ENCODE assay signal across 15 cellular contexts in genomic region chr3:113625724-113626348, GRCh38.
A peak's percentile ranks its signal among the peaks of the same experiment; 100 is the strongest.
DNase-seq lines count a peak whose midpoint lies in the region; ATAC-seq and TF ChIP-seq lines count a peak whose summit lies in the region.
"Had no signal": no experiment of that assay in that cellular context is flagged by ENCODE, and none has a peak within 500 bp of the region (broad histone marks: within the 10 kb centered on the region; RNA-seq: fewer than 3 reads in every experiment).

No MANE protein-coding gene starts in this region.

- DNase-seq in Right ventricle myocardium superior (no peak), Right ventricle myocardium inferior (ENCODE audit: missing footprints) (no peak), OCI-LY7 (ENCODE audit: low spot score) (no peak), memory B cell (ENCODE audit: low spot score in 2 of 2) (peak in 1 of 2 donors; percentile 41), SK-N-SH (no peak)
- no peak for DNase-seq in activated T-helper 2 cell treated with anti-CD3 and anti-CD28 coated beads, Interferon-gamma antibody, Interleukin-2, Interleukin-4, amounts not matched to agents 10 μg/mL and 5 μg/mL and 100 μg/mL, durations not matched to agents 14 hours and 24 hours and 36 hours (ENCODE audit: low spot score)
- DNase-seq: activated CD4-positive, CD25-positive, alpha-beta regulatory T cell; DND-41; effector CD4-positive, alpha-beta T cell; midbrain; NCI-H187; NCI-H524 treated with DMSO at 0.1 percent for 48 hours; stimulated activated CD4-positive, alpha-beta T cell treated with anti-CD3 and anti-CD28 coated beads, Interleukin-2, amount 100 ng/mL, for 48 hours had no signal

- ATAC-seq in Right ventricle myocardium superior (ENCODE audit: poor library complexity) = peak; percentile 55
- no peak for ATAC-seq in Right ventricle myocardium inferior
- ATAC-seq in memory B cell (ENCODE audit: low read depth) = peak; percentile 64
- ATAC-seq in HG03520 (IDR thresholded peaks at IDR 0.05; ENCODE audit: unreplicated experiment) = no peak

- H3K27me3 ChIP-seq in subcutaneous abdominal adipose tissue (ENCODE audit: control insufficient read depth in 5 of 5, insufficient read depth in 4 of 5, low read length in 5 of 5) (peaks cover 0 to 2% (median 0%) of the 10 kb centered on the region in 5 donors), SK-N-SH (ENCODE audit: insufficient read depth) (no peaks in the 10 kb centered on the region)

- peak overlapping the region; percentile 96 for H3K27ac Mint-ChIP-seq in memory B cell
- no peak overlapping the region for H3K27ac Mint-ChIP-seq in activated T-helper 2 cell treated with anti-CD3 and anti-CD28 coated beads, Interferon-gamma antibody, Interleukin-2, Interleukin-4, amounts not matched to agents 10 μg/mL and 5 μg/mL and 100 μg/mL, durations not matched to agents 14 hours and 24 hours and 36 hours

- H3K4me2 ChIP-seq in OCI-LY7 (ENCODE audit: low read length) (peak overlapping the region; percentile 28; the same call in 1 of the 2 replicates), SK-N-SH (no peak overlapping the region)

- TF ChIP-seq RAD21 in SK-N-SH (IDR thresholded peaks at IDR 0.05; ENCODE audit: low read length) = no peak

- no peaks in the 10 kb centered on the region for H3K36me3 ChIP-seq in OCI-LY7 (ENCODE audit: insufficient read depth, low read length)
- H3K36me3 ChIP-seq in subcutaneous abdominal adipose tissue (ENCODE audit: control insufficient read depth in 5 of 5, insufficient read depth in 5 of 5, low read length in 5 of 5) = peaks cover 0 to 3% (median 0%) of the 10 kb centered on the region in 5 donors
- H3K36me3 ChIP-seq in SK-N-SH (replicated peaks in 1 of 2; ENCODE audit: control insufficient read depth in 1 of 2, insufficient read depth in 2 of 2, low read length in 1 of 2) = no peaks in the 10 kb centered on the region

- no peaks in the 10 kb centered on the region for H3F3A ChIP-seq in SK-N-SH (replicated peaks; ENCODE audit: insufficient read depth)

- TF ChIP-seq CTCF in OCI-LY7 (conservative IDR thresholded peaks at IDR 0.05; ENCODE audit: low read length) (no peak), SK-N-SH (IDR thresholded peaks at IDR 0.05) (no peak)

- no peak for TF ChIP-seq EP300 in SK-N-SH (IDR thresholded peaks at IDR 0.05; ENCODE audit: borderline replicate concordance in 1 of 2, low read depth in 1 of 2, low read length in 1 of 2)

- peak overlapping the region; percentile 79 for H3K4me3 Mint-ChIP-seq in memory B cell
- no peak overlapping the region for H3K4me3 Mint-ChIP-seq in activated T-helper 2 cell treated with anti-CD3 and anti-CD28 coated beads, Interferon-gamma antibody, Interleukin-2, Interleukin-4, amounts not matched to agents 10 μg/mL and 5 μg/mL and 100 μg/mL, durations not matched to agents 14 hours and 24 hours and 36 hours (ENCODE audit: low read depth)

- H3K9ac ChIP-seq in subcutaneous abdominal adipose tissue (ENCODE audit: low read length in 5 of 5) (peak overlapping the region in 2 of 5 donors; percentile 0 to 8), SK-N-SH (no peak overlapping the region)

- 83% methylated on average over 12 of the region's 12 CpGs for WGBS in SK-N-SH (ENCODE audit: low lambda C conversion rate)

- no peaks in the 10 kb centered on the region for H3K9me3 ChIP-seq in OCI-LY7 (ENCODE audit: low read length)
- H3K9me3 ChIP-seq in subcutaneous abdominal adipose tissue (ENCODE audit: control insufficient read depth in 5 of 5, low read length in 5 of 5) = no peaks in the 10 kb centered on the region
- H3K9me3 ChIP-seq in SK-N-SH = no peaks in the 10 kb centered on the region

- CTCF ChIA-PET in OCI-LY7 (lab: Charles Lee; ENCODE audit: unreplicated experiment) = interaction anchor here (0.6 kb wide), 1 partner anchor 775 kb away, joined by 3 read pairs; no protein-coding TSS in a partner anchor
- CTCF ChIA-PET in SK-N-SH (lab: Yijun Ruan, JAX) = interaction anchor here (0.7 to 2.5 kb wide), 5 partner anchors 9 to 139 kb away, joined by 3 to 18 read pairs (median 4); no protein-coding TSS in a partner anchor

- BruUV-seq in OCI-LY7 (replicated peaks; lab: Mats Ljungman, UMichigan) = no TSS peak

- intact Hi-C loops in Right ventricle myocardium superior (cut with DNase I) (loop anchor here (5.0 to 10.0 kb wide), 2 partner anchors 119 to 134 kb away; partner anchors contain the start of genes ATP6V1A and NAA50), Right ventricle myocardium inferior (cut with DNase I) (loop anchor here (1.0 to 5.0 kb wide), 3 partner anchors 131 to 574 kb away; no protein-coding TSS in a partner anchor), OCI-LY7 (cut with micrococcal nuclease; ENCODE audit: unreplicated experiment) (loop anchor here (1.0 to 2.0 kb wide), 2 partner anchors 47 to 132 kb away; no protein-coding TSS in a partner anchor)
- intact Hi-C loops in activated T-helper 2 cell treated with anti-CD3 and anti-CD28 coated beads, Interferon-gamma antibody, Interleukin-2, Interleukin-4, amounts not matched to agents 10 μg/mL and 5 μg/mL and 100 μg/mL, durations not matched to agents 14 hours and 24 hours and 36 hours (cut with micrococcal nuclease) = loop anchor here (1.0 kb wide), 2 partner anchors 49 to 131 kb away; no protein-coding TSS in a partner anchor

- no peaks in the 10 kb centered on the region for H3K79me2 ChIP-seq in OCI-LY7 (ENCODE audit: insufficient read depth, low read depth, low read length)
- no peaks in the 10 kb centered on the region for H3K79me2 ChIP-seq in SK-N-SH (ENCODE audit: insufficient read depth)

- no peaks in the 10 kb centered on the region for H4K20me1 ChIP-seq in OCI-LY7 (ENCODE audit: insufficient read depth, low read length)
- no peaks in the 10 kb centered on the region for H4K20me1 ChIP-seq in SK-N-SH (ENCODE audit: insufficient read depth)

- H3K9me2 ChIP-seq in OCI-LY7 (ENCODE audit: insufficient read depth, low read length) (no peaks in the 10 kb centered on the region), SK-N-SH (no peaks in the 10 kb centered on the region)

- no peaks in the 10 kb centered on the region for H3K9me3 Mint-ChIP-seq in memory B cell
- no peaks in the 10 kb centered on the region for H3K9me3 Mint-ChIP-seq in activated T-helper 2 cell treated with anti-CD3 and anti-CD28 coated beads, Interferon-gamma antibody, Interleukin-2, Interleukin-4, amounts not matched to agents 10 μg/mL and 5 μg/mL and 100 μg/mL, durations not matched to agents 14 hours and 24 hours and 36 hours

- H3K4me1 ChIP-seq in OCI-LY7 (ENCODE audit: insufficient read depth, low read length, poor library complexity, severe bottlenecking) (peaks cover 21% of the 10 kb centered on the region), subcutaneous abdominal adipose tissue (ENCODE audit: control insufficient read depth in 5 of 5, insufficient read depth in 5 of 5, low read length in 5 of 5) (peaks cover 0 to 11% (median 8%) of the 10 kb centered on the region in 5 donors), SK-N-SH (ENCODE audit: control insufficient read depth in 1 of 2, insufficient read depth in 2 of 2, low read depth in 1 of 2, low read length in 1 of 2) (no peaks in the 10 kb centered on the region)

- H2AFZ ChIP-seq in OCI-LY7 (ENCODE audit: low read length) = peak overlapping the region; percentile 52; the same call in 1 of the 2 replicates
- no peak overlapping the region; the same call in 1 of the 2 replicates for H2AFZ ChIP-seq in SK-N-SH (ENCODE audit: low read depth)

- no peak overlapping the region for H3K27ac ChIP-seq in OCI-LY7 (ENCODE audit: low read depth, low read length, poor library complexity, severe bottlenecking)
- no peak overlapping the region for H3K27ac ChIP-seq in subcutaneous abdominal adipose tissue (ENCODE audit: low read depth, low read length)
- no peak overlapping the region for H3K27ac ChIP-seq in SK-N-SH (ENCODE audit: low read depth in 2 of 2, low read length in 1 of 2)

- no peaks in the 10 kb centered on the region for H3K27me3 Mint-ChIP-seq in memory B cell
- no peaks in the 10 kb centered on the region for H3K27me3 Mint-ChIP-seq in activated T-helper 2 cell treated with anti-CD3 and anti-CD28 coated beads, Interferon-gamma antibody, Interleukin-2, Interleukin-4, amounts not matched to agents 10 μg/mL and 5 μg/mL and 100 μg/mL, durations not matched to agents 14 hours and 24 hours and 36 hours (ENCODE audit: low read depth)

- H3K4me3 ChIP-seq in OCI-LY7 (ENCODE audit: low read depth, low read length, poor library complexity, severe bottlenecking) (no peak overlapping the region), subcutaneous abdominal adipose tissue (ENCODE audit: low read depth in 1 of 5, low read length in 5 of 5) (peak overlapping the region in 4 of 5 donors; percentile 6 to 53 (median 28)), SK-N-SH (ENCODE audit: low read depth in 2 of 2, low read length in 1 of 2) (no peak overlapping the region)

- POLR2A ChIA-PET in OCI-LY7 (lab: Charles Lee) = interaction anchor here (0.6 to 1.2 kb wide), 2 partner anchors 17 to 130 kb away, joined by 3 to 6 read pairs; no protein-coding TSS in a partner anchor
- POLR2A ChIA-PET in SK-N-SH (lab: Yijun Ruan, JAX) = interaction anchor here (0.6 kb wide), 1 partner anchor 398 kb away, joined by 3 read pairs; no protein-coding TSS in a partner anchor

- H3K4me1 Mint-ChIP-seq in memory B cell = peaks cover 23% of the 10 kb centered on the region
- H3K4me1 Mint-ChIP-seq in activated T-helper 2 cell treated with anti-CD3 and anti-CD28 coated beads, Interferon-gamma antibody, Interleukin-2, Interleukin-4, amounts not matched to agents 10 μg/mL and 5 μg/mL and 100 μg/mL, durations not matched to agents 14 hours and 24 hours and 36 hours (ENCODE audit: low read depth) = peaks cover 9% of the 10 kb centered on the region

- H3K36me3 Mint-ChIP-seq in memory B cell = peaks cover 36% of the 10 kb centered on the region
- peaks cover 26% of the 10 kb centered on the region for H3K36me3 Mint-ChIP-seq in activated T-helper 2 cell treated with anti-CD3 and anti-CD28 coated beads, Interferon-gamma antibody, Interleukin-2, Interleukin-4, amounts not matched to agents 10 μg/mL and 5 μg/mL and 100 μg/mL, durations not matched to agents 14 hours and 24 hours and 36 hours (ENCODE audit: low read depth)

TF ChIP-seq in SK-N-SH, 30 proteins besides CTCF, POLR2A, EP300 and RAD21 (continues in another document):
- TF ChIP-seq SIN3A (IDR thresholded peaks at IDR 0.05; ENCODE audit: borderline replicate concordance, low read depth, low read length) (no peak), PBX3 (IDR thresholded peaks at IDR 0.05) (no peak), NFIC (IDR thresholded peaks at IDR 0.05; ENCODE audit: borderline replicate concordance) (no peak)

Comparison
In these comparisons a context has a peak if more than half of its experiments do, and no peak if none do; other contexts are left out.
1. ATAC-seq: peak in Right ventricle myocardium superior (single experiment) and memory B cell (single experiment); none in Right ventricle myocardium inferior (single experiment) and HG03520 (single experiment).
2. H3K4me3 ChIP-seq: peak in subcutaneous abdominal adipose tissue (4 of 5); none in OCI-LY7 (single experiment) and SK-N-SH (0 of 2).